14 cellular contexts compared by ENCODE assay signal in the genomic region with DNA sequence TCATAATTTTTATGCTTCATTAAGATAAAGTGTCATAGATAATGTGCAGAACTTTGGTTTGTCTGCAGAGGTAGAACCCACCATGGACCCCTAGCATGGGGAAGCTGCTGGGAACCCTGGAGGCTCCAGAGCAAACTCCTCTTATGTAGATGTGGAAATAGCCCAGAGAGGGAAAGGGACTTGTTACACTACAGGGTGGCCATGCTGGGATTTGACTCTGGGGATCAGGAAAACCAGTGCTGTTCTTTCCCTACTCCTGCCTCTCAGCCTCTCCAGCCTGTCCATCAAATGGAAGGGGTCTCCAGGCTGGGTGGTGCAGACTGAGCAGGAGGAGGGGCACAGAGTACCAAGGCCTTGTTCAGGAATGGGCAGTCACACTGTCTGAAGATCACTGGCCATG. TPM values are rescaled to one million over a fixed set of nuclear protein-coding genes. Genes with fewer than 3 reads are reported as not detected.
DNase-seq lines count a peak whose midpoint lies in the region; ATAC-seq and TF ChIP-seq lines count a peak whose summit lies in the region.
"Had no signal": no experiment of that assay in that cellular context is flagged by ENCODE, and none has a peak within 500 bp of the region (broad histone marks: within the 10 kb centered on the region; RNA-seq: fewer than 3 reads in every experiment).

No MANE protein-coding gene starts in this region.

- no peak overlapping the region for H3K4me2 ChIP-seq in H9 (ENCODE audit: insufficient read depth, insufficient read length, low read length)

- H3K9ac ChIP-seq in H9 (ENCODE audit: extremely low read depth, insufficient read length, low read length) = no peak overlapping the region

- no peaks in the 10 kb centered on the region for H3K23me2 ChIP-seq in H9 (ENCODE audit: insufficient read length, low read depth, low read length, poor library complexity, severe bottlenecking)

- no peak overlapping the region for H4K5ac ChIP-seq in H9 (ENCODE audit: insufficient read length, low read depth, low read length)

- H2BK20ac ChIP-seq in H9 (ENCODE audit: low read depth, low read length, poor library complexity, severe bottlenecking) = no peak overlapping the region

- H3K18ac ChIP-seq in H9 (ENCODE audit: insufficient read length, low read depth, low read length) = no peak overlapping the region

- 0 out of 7 replicates have a peak, but pooled peaks cover 0 to 2% (median 0%) of the 10 kb centered on the region in 3 experiments for H3K36me3 Mint-ChIP-seq in H9 (ENCODE audit: insufficient read depth in 1 of 3, low read depth in 3 of 3)

- H2BK120ac ChIP-seq in H9 (ENCODE audit: low read depth, low read length, poor library complexity, severe bottlenecking) = no peak overlapping the region

- no peak overlapping the region for H4K8ac ChIP-seq in H9 (replicated peaks; ENCODE audit: insufficient read length, low read depth, low read length)

- H3K4me1 Mint-ChIP-seq in H9 = no peaks in the 10 kb centered on the region

- intact Hi-C loops in right cardiac atrium (cut with DNase I) (no loop called here), left ventricle myocardium superior (cut with micrococcal nuclease) (no loop called here), sciatic nerve (cut with DNase I) (no loop called here)

- no peak for ATAC-seq in right cardiac atrium
- no peak for ATAC-seq in left ventricle myocardium superior
- ATAC-seq in sciatic nerve = peak; percentile 49
- ATAC-seq in HG03439 (IDR thresholded peaks at IDR 0.05; ENCODE audit: unreplicated experiment) = no peak

- H2BK12ac ChIP-seq in H9 (ENCODE audit: insufficient read length, low read depth, low read length) = no peak overlapping the region

- H3K4me3 ChIP-seq in right cardiac atrium (ENCODE audit: low read length) = no peak overlapping the region
- H3K4me3 ChIP-seq: HAP-1 had no signal

- no peak overlapping the region for H3K27ac Mint-ChIP-seq in H9
- H3K27ac Mint-ChIP-seq: CD4-positive, alpha-beta T cell had no signal

- no peak overlapping the region for H2BK5ac ChIP-seq in H9 (ENCODE audit: insufficient read length, low read length)

- H3K9me3 ChIP-seq in right cardiac atrium (ENCODE audit: control insufficient read depth, low read length) (no peaks in the 10 kb centered on the region), H9 (ENCODE audit: control insufficient read depth, low read depth, low read length) (no peaks in the 10 kb centered on the region)
- H3K9me3 ChIP-seq: HAP-1 had no signal

- no peak overlapping the region for H3K23ac ChIP-seq in H9 (ENCODE audit: insufficient read length, low read depth, low read length)

- H3K4me3 Mint-ChIP-seq in H9 = no peak overlapping the region
- H3K4me3 Mint-ChIP-seq: CD4-positive, alpha-beta T cell had no signal

- H3K27ac ChIP-seq in right cardiac atrium (ENCODE audit: low read length) (peak overlapping the region; percentile 54), H9 (ENCODE audit: insufficient read length, low read depth, low read length) (no peak overlapping the region)
- H3K27ac ChIP-seq: HL-60 had no signal

- DNase-seq in right cardiac atrium (no peak), left ventricle myocardium superior (no peak), islet precursor cell (peak; percentile 21), sciatic nerve (ENCODE audit: low spot score) (no peak), SHP77 (lab: John Stamatoyannopoulos, UW) (no peak), H9 (no peak)
- DNase-seq: ACHN; C1 segment of cervical spinal cord; CD4-positive, alpha-beta T cell; DMS79 treated with DMSO at 0.1 percent for 48 hours; GOT3 had no signal

- H3K79me1 ChIP-seq in H9 (ENCODE audit: insufficient read depth, low read depth, low read length, poor library complexity, severe bottlenecking) = no peaks in the 10 kb centered on the region

- H3K27me3 ChIP-seq in right cardiac atrium (ENCODE audit: control insufficient read depth, insufficient read depth) (no peaks in the 10 kb centered on the region), H9 (ENCODE audit: insufficient read depth, low read length) (no peaks in the 10 kb centered on the region)

- no peak overlapping the region for H2AK5ac ChIP-seq in H9 (ENCODE audit: insufficient read length, low read length)

- peaks cover 67% of the 10 kb centered on the region for H3K27me3 Mint-ChIP-seq in H9 (ENCODE audit: low read depth)

- peaks cover 3 to 4% of the 10 kb centered on the region in 2 experiments; a peak in 4 of 5 replicates for H3K9me3 Mint-ChIP-seq in H9
- H3K9me3 Mint-ChIP-seq: CD4-positive, alpha-beta T cell had no signal

- no peak overlapping the region for H3K4ac ChIP-seq in H9 (ENCODE audit: low read depth, low read length)

- H3T11ph ChIP-seq in H9 (ENCODE audit: low read length) = no peak overlapping the region

- no peak overlapping the region for H3K56ac ChIP-seq in H9 (ENCODE audit: insufficient read length, low read depth, low read length)

- H3K4me1 ChIP-seq in right cardiac atrium (ENCODE audit: control insufficient read depth, insufficient read depth, low read length) (no peaks in the 10 kb centered on the region), H9 (ENCODE audit: insufficient read depth, low read length) (no peaks in the 10 kb centered on the region)
- H3K4me1 ChIP-seq: HAP-1 had no signal

- no peaks in the 10 kb centered on the region for H3K79me2 ChIP-seq in H9 (ENCODE audit: insufficient read depth, low read length)

- H4K91ac ChIP-seq in H9 (ENCODE audit: insufficient read length, low read depth, low read length) = no peak overlapping the region

- no peak for TF ChIP-seq CTCF in H9 (conservative IDR thresholded peaks at IDR 0.05)

- no peak overlapping the region for H2AFZ ChIP-seq in H9 (ENCODE audit: low read length)

- H3K14ac ChIP-seq in H9 (ENCODE audit: insufficient read depth, low read length) = no peak overlapping the region

- H2BK15ac ChIP-seq in H9 (ENCODE audit: low read depth, low read length) = no peak overlapping the region

- H4K20me1 ChIP-seq in H9 (ENCODE audit: control insufficient read depth, insufficient read depth, insufficient read length) = no peaks in the 10 kb centered on the region

RNA-seq across cellular contexts. Expression of gene MSX1, which starts 54.2 kb away (rescaled TPM):
- total RNA-seq in right cardiac atrium = 1 to 10 TPM; 1.8 to 2.8 (median 2.1) TPM
- polyA plus RNA-seq in right cardiac atrium = 3.6 TPM
- 4.1 TPM for total RNA-seq in left ventricle myocardium superior
- 7.5 TPM for total RNA-seq in sciatic nerve
- total RNA-seq in H9 (2021) = not detected in 2 replicates
- total RNA-seq: CD4-positive, alpha-beta T cell had no signal
